ENCODE assay signal across 8 cellular contexts in the genomic region with DNA sequence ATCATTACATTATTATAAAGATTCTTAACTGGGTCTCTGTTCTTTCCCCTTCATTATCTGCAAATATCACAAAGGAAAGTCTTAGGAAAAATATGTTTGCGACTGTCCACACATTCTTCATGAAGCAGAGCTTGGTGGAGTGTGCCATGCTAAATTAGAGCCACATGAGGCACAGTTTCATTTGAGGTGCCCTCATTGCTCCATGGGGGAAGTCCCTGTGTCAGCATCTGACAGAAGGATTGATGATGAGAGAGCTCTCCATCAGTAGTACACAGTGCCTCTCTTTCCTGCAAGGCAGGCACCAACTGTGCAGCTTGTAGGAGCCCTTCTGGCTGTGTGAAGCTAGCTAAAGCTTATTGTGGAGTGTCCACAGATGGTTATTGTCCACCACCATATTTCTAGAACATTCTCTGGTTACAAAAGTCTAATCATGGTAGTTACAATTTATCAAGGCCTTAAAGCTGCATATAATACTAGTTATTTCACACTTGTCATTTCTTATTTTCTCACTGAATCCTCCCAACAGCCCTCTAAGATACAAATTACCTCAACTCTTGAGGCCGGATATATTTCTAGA.
DNase-seq lines count a peak whose midpoint lies in the region; ATAC-seq and TF ChIP-seq lines count a peak whose summit lies in the region.

No MANE protein-coding gene starts in this region.

- ATAC-seq in HG02973 (IDR thresholded peaks at IDR 0.05; ENCODE audit: unreplicated experiment): peak; percentile 41
- peak; percentile 13 to 40 for ATAC-seq in lower lobe of right lung

- TF ChIP-seq CTCF in lower lobe of right lung (IDR thresholded peaks at IDR 0.05): no peak

- H3K4me3 ChIP-seq in lower lobe of right lung: no peak overlapping the region

- peaks cover 76% of the 10 kb centered on the region for H3K4me1 ChIP-seq in lower lobe of right lung

- H3K9me3 ChIP-seq in lower lobe of right lung: no peaks in the 10 kb centered on the region

- no peaks in the 10 kb centered on the region for H3K27me3 ChIP-seq in lower lobe of right lung (ENCODE audit: low read depth)

- peak; percentile 22 for DNase-seq in activated T-cell treated with anti-CD3 and anti-CD28 coated beads for 24 hours (ENCODE audit: low read depth)
- DNase-seq in activated T-cell treated with anti-CD3 and anti-CD28 coated beads for 4 hours: no peak
- DNase-seq in T-helper 1 cell: peak in 3 of 5 donors; percentile 8 to 69 (median 11)
- DNase-seq in lower lobe of right lung: no peak
- DNase-seq in hypothalamus (lab: John Stamatoyannopoulos, UW): no peak
- no peak for DNase-seq in occipital lobe (lab: John Stamatoyannopoulos, UW)
- DNase-seq in epidermal melanocyte (ENCODE audit: insufficient read length, low spot score): no peak

- H3K36me3 ChIP-seq in lower lobe of right lung: peaks cover 8% of the 10 kb centered on the region

- intact Hi-C loops in lower lobe of right lung (cut with DNase I): no loop called here

- no peak overlapping the region for H3K27ac ChIP-seq in lower lobe of right lung

Comparison
In these comparisons a context has a peak if more than half of its experiments do, and no peak if none do; other contexts are left out.
1. DNase-seq: peak in activated T-cell treated with anti-CD3 and anti-CD28 coated beads for 24 hours (single experiment) and T-helper 1 cell (3 of 5); none in activated T-cell treated with anti-CD3 and anti-CD28 coated beads for 4 hours (single experiment), lower lobe of right lung (single experiment), hypothalamus (0 of 51), occipital lobe (single experiment) and epidermal melanocyte (single experiment).